8 cellular contexts compared by ENCODE assay signal in genomic region chr1:63317007-63317813, GRCh38. TPM values are rescaled to one million over a fixed set of nuclear protein-coding genes. Genes with fewer than 3 reads are reported as not detected.
DNase-seq lines count a peak whose midpoint lies in the region; ATAC-seq and TF ChIP-seq lines count a peak whose summit lies in the region.

No MANE protein-coding gene starts in this region.

- TF ChIP-seq POLR2A in GM18505 (IDR thresholded peaks at IDR 0.05; ENCODE audit: borderline replicate concordance, extremely low read depth, insufficient read depth, insufficient read length): no peak

- peak; percentile 77 for DNase-seq in NCI-H2107 (lab: John Stamatoyannopoulos, UW)
- DNase-seq in epidermal melanocyte (ENCODE audit: insufficient read length, low spot score): peak; percentile 89
- peak; percentile 82 to 87 (median 83) for DNase-seq in mucosa of descending colon
- DNase-seq in thoracic aorta (ENCODE audit: low spot score): no peak

- H3K79me2 ChIP-seq in ACC112 (ENCODE audit: control insufficient read depth, insufficient read depth, low read length, unreplicated experiment): no peaks in the 10 kb centered on the region

- intact Hi-C loops in mucosa of descending colon (cut with DNase I, micrococcal nuclease): no loop called here

- peak; percentile 93 for TF ChIP-seq CTCF in VCaP (conservative IDR thresholded peaks at IDR 0.05)
- peak; percentile 52 for TF ChIP-seq CTCF in mucosa of descending colon (IDR thresholded peaks at IDR 0.05)
- TF ChIP-seq CTCF in thoracic aorta (IDR thresholded peaks at IDR 0.05): no peak

- peaks cover 83% of the 10 kb centered on the region for H3K27me3 ChIP-seq in ACC112 (ENCODE audit: insufficient read depth, low read length)
- H3K27me3 ChIP-seq in thoracic aorta (replicated peaks; ENCODE audit: insufficient read depth): peaks cover 24% of the 10 kb centered on the region

- peak overlapping the region; percentile 59 for H2AFZ ChIP-seq in ACC112 (ENCODE audit: low read length, unreplicated experiment)

- peak overlapping the region; percentile 73 for H3K4me3 ChIP-seq in ACC112 (ENCODE audit: low read depth, low read length)
- no peak overlapping the region for H3K4me3 ChIP-seq in mucosa of descending colon
- H3K4me3 ChIP-seq in thoracic aorta: peak overlapping the region; percentile 64

- H3K4me1 ChIP-seq in ACC112 (ENCODE audit: control insufficient read depth, insufficient read depth, low read length, unreplicated experiment): no peaks in the 10 kb centered on the region
- peaks cover 14% of the 10 kb centered on the region for H3K4me1 ChIP-seq in mucosa of descending colon (ENCODE audit: low read depth)
- H3K4me1 ChIP-seq in thoracic aorta (ENCODE audit: control insufficient read depth in 1 of 2, low read depth in 2 of 2): peaks cover 5 to 19% of the 10 kb centered on the region in 2 donors

- H3K9me3 ChIP-seq in mucosa of descending colon: no peaks in the 10 kb centered on the region
- no peaks in the 10 kb centered on the region for H3K9me3 ChIP-seq in thoracic aorta

- H3K27ac ChIP-seq in ACC112 (ENCODE audit: low read depth, low read length): no peak overlapping the region
- H3K27ac ChIP-seq in VCaP: peak overlapping the region; percentile 77
- no peak overlapping the region for H3K27ac ChIP-seq in thoracic aorta

- peak; percentile 74 for ATAC-seq in GM18505 (IDR thresholded peaks at IDR 0.05; ENCODE audit: unreplicated experiment)
- peak; percentile 84 for ATAC-seq in HG03064 (IDR thresholded peaks at IDR 0.05; ENCODE audit: low read depth, unreplicated experiment)
- peak; percentile 97 for ATAC-seq in mucosa of descending colon
- no peak for ATAC-seq in thoracic aorta (ENCODE audit: insufficient number of reproducible peaks, low FRiP score, low read depth)

- no peaks in the 10 kb centered on the region for H3K36me3 ChIP-seq in ACC112 (ENCODE audit: insufficient read depth, low read length)
- H3K36me3 ChIP-seq in mucosa of descending colon (ENCODE audit: low read depth): no peaks in the 10 kb centered on the region
- H3K36me3 ChIP-seq in thoracic aorta: no peaks in the 10 kb centered on the region

RNA-seq across cellular contexts. Expression of gene FOXD3, which starts 5.2 kb away (rescaled TPM):
- total RNA-seq in mucosa of descending colon: 1 to 10 TPM in 1 of 3 donors, under 1 TPM in 2; 0.14 to 5.0 (median 0.55) TPM
- total RNA-seq in thoracic aorta: 1 to 10 TPM in 1 of 2 donors, under 1 TPM in 1; 0.14 to 1.5 TPM

RNA-seq across cellular contexts. Expression of gene ALG6, which starts 50.2 kb away (rescaled TPM):
- total RNA-seq in mucosa of descending colon (10 to 100 TPM in 2 of 3 donors, 1 to 10 TPM in 1; 9.2 to 14.5 (median 13.7) TPM), thoracic aorta (1 to 10 TPM; 1.8 to 8.3 TPM)
